Comparison of ENCODE assay signal across 24 cellular contexts in the genomic region with DNA sequence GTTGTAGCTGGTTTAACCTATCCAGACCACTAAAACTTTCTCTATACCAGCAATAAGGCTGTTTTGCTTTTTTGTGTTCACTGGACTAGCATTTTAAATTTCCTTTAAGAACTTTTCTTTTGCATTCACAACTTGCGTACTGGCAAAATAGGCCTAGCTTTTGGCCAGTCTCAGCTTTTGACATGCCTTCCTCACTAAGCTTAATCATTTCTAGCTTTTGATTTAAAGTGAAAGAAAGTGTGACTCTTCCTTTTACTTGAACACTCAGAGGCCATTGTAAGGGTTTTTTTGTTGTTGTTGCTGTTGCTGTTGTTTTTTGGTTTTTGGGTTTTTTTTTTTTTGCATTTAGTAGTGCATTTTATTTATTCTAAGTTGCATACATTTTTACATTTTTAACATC. TPM values are rescaled to one million over a fixed set of nuclear protein-coding genes. Genes with fewer than 3 reads are reported as not detected.
DNase-seq lines count a peak whose midpoint lies in the region; ATAC-seq and TF ChIP-seq lines count a peak whose summit lies in the region.
"Had no signal": no experiment of that assay in that cellular context is flagged by ENCODE, and none has a peak within 500 bp of the region (broad histone marks: within the 10 kb centered on the region; RNA-seq: fewer than 3 reads in every experiment).

No MANE protein-coding gene starts in this region.

- H3K27ac Mint-ChIP-seq in activated CD4-positive, alpha-beta T cell treated with anti-CD3 and anti-CD28 coated beads, Interleukin-2, amount 10 ng/mL, durations not matched to agents 24 days and 14 days = peak overlapping the region; percentile 89
- peak overlapping the region; percentile 74 to 94 (median 83) for H3K27ac Mint-ChIP-seq in CD4-positive, alpha-beta memory T cell
- H3K27ac Mint-ChIP-seq in activated CD8-positive, alpha-beta T cell treated with anti-CD3 and anti-CD28 coated beads for 36 hours = peak overlapping the region; percentile 62
- peak overlapping the region; percentile 4 to 96 (median 65) for H3K27ac Mint-ChIP-seq in naive thymus-derived CD4-positive, alpha-beta T cell
- H3K27ac Mint-ChIP-seq: progenitor cell of endocrine pancreas had no signal

- no peak for TF ChIP-seq POLR2A in ovary (IDR thresholded peaks at IDR 0.05)

- H3K9me3 Mint-ChIP-seq in activated CD4-positive, alpha-beta T cell treated with anti-CD3 and anti-CD28 coated beads, Interleukin-2, amount 10 ng/mL, durations not matched to agents 24 days and 14 days = peaks cover 3% of the 10 kb centered on the region
- H3K9me3 Mint-ChIP-seq in CD4-positive, alpha-beta memory T cell = peaks cover 0 to 1% (median 0%) of the 10 kb centered on the region in 8 donors
- no peaks in the 10 kb centered on the region for H3K9me3 Mint-ChIP-seq in activated CD8-positive, alpha-beta T cell treated with anti-CD3 and anti-CD28 coated beads for 36 hours
- H3K9me3 Mint-ChIP-seq in naive thymus-derived CD4-positive, alpha-beta T cell = peaks cover 0 to 6% (median 0%) of the 10 kb centered on the region in 11 donors

- peaks cover 63% of the 10 kb centered on the region for H3K4me1 Mint-ChIP-seq in activated CD4-positive, alpha-beta T cell treated with anti-CD3 and anti-CD28 coated beads, Interleukin-2, amount 10 ng/mL, durations not matched to agents 24 days and 14 days
- H3K4me1 Mint-ChIP-seq in CD4-positive, alpha-beta memory T cell = peaks cover 47 to 75% (median 59%) of the 10 kb centered on the region in 4 donors
- H3K4me1 Mint-ChIP-seq in activated CD8-positive, alpha-beta T cell treated with anti-CD3 and anti-CD28 coated beads for 36 hours (ENCODE audit: low read depth) = peaks cover 70% of the 10 kb centered on the region
- peaks cover 39 to 77% (median 67%) of the 10 kb centered on the region in 7 donors for H3K4me1 Mint-ChIP-seq in naive thymus-derived CD4-positive, alpha-beta T cell

- 98 to 100% (median 98%) methylated on average over 1 of the region's 1 CpG for WGBS in ovary, 3 donors

- H3K27ac ChIP-seq in CD4-positive, alpha-beta memory T cell (ENCODE audit: low read depth, low read length) = no peak overlapping the region
- H3K27ac ChIP-seq in naive thymus-derived CD4-positive, alpha-beta T cell (ENCODE audit: low read depth, low read length) = no peak overlapping the region
- no peak overlapping the region for H3K27ac ChIP-seq in ovary
- H3K27ac ChIP-seq: body of pancreas, gastrocnemius medialis, right lobe of liver, suprapubic skin had no signal

- ATAC-seq in activated CD8-positive, alpha-beta T cell treated with anti-CD3 and anti-CD28 coated beads for 36 hours = no peak
- ATAC-seq in naive thymus-derived CD4-positive, alpha-beta T cell = no peak
- ATAC-seq: body of pancreas, gastrocnemius medialis, left cardiac atrium, right lobe of liver had no signal

- peaks cover 71% of the 10 kb centered on the region for H3K4me1 ChIP-seq in CD4-positive, alpha-beta memory T cell (ENCODE audit: insufficient read depth, low read length)
- peaks cover 44 to 53% of the 10 kb centered on the region in 2 donors for H3K4me1 ChIP-seq in naive thymus-derived CD4-positive, alpha-beta T cell (ENCODE audit: control insufficient read depth in 2 of 2, insufficient read depth in 2 of 2, low read length in 2 of 2)
- H3K4me1 ChIP-seq in ovary (ENCODE audit: insufficient read depth) = no peaks in the 10 kb centered on the region
- H3K4me1 ChIP-seq: body of pancreas, gastrocnemius medialis, right lobe of liver, suprapubic skin had no signal

- CTCF ChIA-PET in CD4-positive, alpha-beta memory T cell (lab: Charles Lee; ENCODE audit: partially characterized antibody) = interaction anchor here (0.9 to 11.4 kb wide), 12 partner anchors 10 to 309 kb away, joined by 3 to 135 read pairs (median 4); partner anchors contain the start of genes GFI1, GLMN and RPAP2
- CTCF ChIA-PET in activated CD8-positive, alpha-beta T cell treated with anti-CD3 and anti-CD28 coated beads for 36 hours (lab: Charles Lee) = interaction anchor here (0.7 to 2.1 kb wide), 16 partner anchors 13 to 317 kb away, joined by 3 to 7 read pairs (median 3); partner anchors contain the start of gene GFI1
- CTCF ChIA-PET in naive thymus-derived CD4-positive, alpha-beta T cell (lab: Charles Lee) = interaction anchor here (0.7 to 2.3 kb wide), 5 partner anchors 41 to 759 kb away, joined by 3 to 7 read pairs (median 4); no protein-coding TSS in a partner anchor

- no peak for TF ChIP-seq CTCF in activated CD8-positive, alpha-beta T cell treated with anti-CD3 and anti-CD28 coated beads for 36 hours (IDR thresholded peaks at IDR 0.05)
- TF ChIP-seq CTCF in ovary (IDR thresholded peaks at IDR 0.05) = no peak

- H3K27me3 ChIP-seq in CD4-positive, alpha-beta memory T cell (ENCODE audit: insufficient read depth, low read length) = no peaks in the 10 kb centered on the region
- H3K27me3 ChIP-seq in naive thymus-derived CD4-positive, alpha-beta T cell (ENCODE audit: control insufficient read depth in 2 of 2, insufficient read depth in 2 of 2, low read length in 2 of 2) = no peaks in the 10 kb centered on the region
- no peaks in the 10 kb centered on the region for H3K27me3 ChIP-seq in ovary
- H3K27me3 ChIP-seq: body of pancreas, gastrocnemius medialis, right lobe of liver, suprapubic skin had no signal

- peak; percentile 67 for DNase-seq in activated CD4-positive, alpha-beta T cell treated with anti-CD3 and anti-CD28 coated beads, Interleukin-2, amount 10 ng/mL, durations not matched to agents 24 days and 14 days
- no peak for DNase-seq in activated CD4-positive, alpha-beta T cell treated with anti-CD3 and anti-CD28 coated beads, Interleukin-2, amount 50 U/mL, for 1 hour
- DNase-seq in CD4-positive, alpha-beta memory T cell = no peak
- DNase-seq in activated CD8-positive, alpha-beta T cell treated with anti-CD3 and anti-CD28 coated beads for 36 hours = no peak
- no peak for DNase-seq in naive thymus-derived CD4-positive, alpha-beta T cell
- DNase-seq in ovary (no peak), NCI-H2171 (lab: John Stamatoyannopoulos, UW) (no peak), NCI-H1092 (lab: John Stamatoyannopoulos, UW) (no peak)
- DNase-seq: body of pancreas; cerebellar nuclear complex; DMS 273 treated with DMSO at 0.1 percent for 48 hours; EL; gastrocnemius medialis; left cardiac atrium; mammary epithelial cell; NCI-H1417 treated with DMSO at 0.1 percent for 48 hours; NCI-H2081; NCI-H345; NCI-H748 treated with DMSO at 0.1 percent for 48 hours; right lobe of liver; stimulated activated CD4-positive, alpha-beta T cell treated with anti-CD3 and anti-CD28 coated beads, Interleukin-12 subunit alpha, Interleukin-12 subunit beta, amount 100 ng/mL, for 4 hours; stimulated activated CD4-positive, alpha-beta T cell treated with anti-CD3 and anti-CD28 coated beads, Interleukin-4, amount 100 ng/mL, for 1 hour had no signal

- no peak for TF ChIP-seq EP300 in ovary (IDR thresholded peaks at IDR 0.05)

- peaks cover 53% of the 10 kb centered on the region for H3K36me3 Mint-ChIP-seq in activated CD4-positive, alpha-beta T cell treated with anti-CD3 and anti-CD28 coated beads, Interleukin-2, amount 10 ng/mL, durations not matched to agents 24 days and 14 days (ENCODE audit: low read depth)
- H3K36me3 Mint-ChIP-seq in CD4-positive, alpha-beta memory T cell = peaks cover 0 to 6% of the 10 kb centered on the region in 2 donors
- peaks cover 38% of the 10 kb centered on the region for H3K36me3 Mint-ChIP-seq in activated CD8-positive, alpha-beta T cell treated with anti-CD3 and anti-CD28 coated beads for 36 hours (ENCODE audit: low read depth)
- H3K36me3 Mint-ChIP-seq in naive thymus-derived CD4-positive, alpha-beta T cell = peaks cover 0 to 36% (median 5%) of the 10 kb centered on the region in 5 donors

- H3K27me3 Mint-ChIP-seq in activated CD4-positive, alpha-beta T cell treated with anti-CD3 and anti-CD28 coated beads, Interleukin-2, amount 10 ng/mL, durations not matched to agents 24 days and 14 days = no peaks in the 10 kb centered on the region
- H3K27me3 Mint-ChIP-seq in CD4-positive, alpha-beta memory T cell = no peaks in the 10 kb centered on the region
- H3K27me3 Mint-ChIP-seq in activated CD8-positive, alpha-beta T cell treated with anti-CD3 and anti-CD28 coated beads for 36 hours = no peaks in the 10 kb centered on the region
- no peaks in the 10 kb centered on the region for H3K27me3 Mint-ChIP-seq in naive thymus-derived CD4-positive, alpha-beta T cell
- H3K27me3 Mint-ChIP-seq: progenitor cell of endocrine pancreas had no signal

- H3K9me3 ChIP-seq in CD4-positive, alpha-beta memory T cell (ENCODE audit: control insufficient read depth in 1 of 2, low read length in 2 of 2) = no peaks in the 10 kb centered on the region
- H3K9me3 ChIP-seq in naive thymus-derived CD4-positive, alpha-beta T cell (ENCODE audit: control insufficient read depth in 2 of 3, low read length in 3 of 3) = no peaks in the 10 kb centered on the region
- H3K9me3 ChIP-seq in ovary = no peaks in the 10 kb centered on the region
- H3K9me3 ChIP-seq: body of pancreas, gastrocnemius medialis, right lobe of liver, suprapubic skin had no signal

- peak overlapping the region; percentile 55 for H3K4me3 Mint-ChIP-seq in activated CD4-positive, alpha-beta T cell treated with anti-CD3 and anti-CD28 coated beads, Interleukin-2, amount 10 ng/mL, durations not matched to agents 24 days and 14 days
- peak overlapping the region in 3 of 8 donors; percentile 5 to 49 (median 44) for H3K4me3 Mint-ChIP-seq in CD4-positive, alpha-beta memory T cell
- H3K4me3 Mint-ChIP-seq in activated CD8-positive, alpha-beta T cell treated with anti-CD3 and anti-CD28 coated beads for 36 hours = no peak overlapping the region
- peak overlapping the region in 6 of 10 donors; percentile 3 to 38 (median 17) for H3K4me3 Mint-ChIP-seq in naive thymus-derived CD4-positive, alpha-beta T cell

- intact Hi-C loops in activated CD4-positive, alpha-beta T cell treated with anti-CD3 and anti-CD28 coated beads, Interleukin-2, amount 10 ng/mL, durations not matched to agents 24 days and 14 days (cut with micrococcal nuclease) = loop anchor here (1.0 to 10.0 kb wide), 4 partner anchors 51 to 559 kb away; no protein-coding TSS in a partner anchor
- intact Hi-C loops in CD4-positive, alpha-beta memory T cell (cut with micrococcal nuclease) = loop anchor here (5.0 kb wide), 1 partner anchor 98 kb away; no protein-coding TSS in a partner anchor
- intact Hi-C loops in activated CD8-positive, alpha-beta T cell treated with anti-CD3 and anti-CD28 coated beads for 36 hours (cut with micrococcal nuclease) = loop anchor here (5.0 kb wide), 2 partner anchors 168 to 308 kb away; no protein-coding TSS in a partner anchor
- intact Hi-C loops in naive thymus-derived CD4-positive, alpha-beta T cell (cut with micrococcal nuclease) = loop anchor here (1.0 to 10.0 kb wide), 5 partner anchors 15 to 651 kb away; partner anchors contain the start of genes DIPK1A (in 1 of the 2), RPAP2 (in 1 of the 2) and RPL5 (in 1 of the 2)
- intact Hi-C loops in ovary (cut with DNase I) = no loop called here

- H3K36me3 ChIP-seq in CD4-positive, alpha-beta memory T cell (ENCODE audit: insufficient read depth, low read length) = no peaks in the 10 kb centered on the region
- H3K36me3 ChIP-seq in naive thymus-derived CD4-positive, alpha-beta T cell (ENCODE audit: control insufficient read depth in 2 of 3, insufficient read depth in 3 of 3, low read length in 3 of 3) = no peaks in the 10 kb centered on the region
- no peaks in the 10 kb centered on the region for H3K36me3 ChIP-seq in ovary
- H3K36me3 ChIP-seq: right lobe of liver, suprapubic skin had no signal

- H3K4me3 ChIP-seq in CD4-positive, alpha-beta memory T cell (ENCODE audit: low read length in 2 of 2) = no peak overlapping the region
- H3K4me3 ChIP-seq in naive thymus-derived CD4-positive, alpha-beta T cell (ENCODE audit: low read length) = no peak overlapping the region
- no peak overlapping the region for H3K4me3 ChIP-seq in ovary
- H3K4me3 ChIP-seq: body of pancreas, gastrocnemius medialis, right lobe of liver, suprapubic skin had no signal

- POLR2A ChIA-PET in CD4-positive, alpha-beta memory T cell (lab: Charles Lee; ENCODE audit: partially characterized antibody) = interaction anchor here (0.6 to 10.2 kb wide), 3 partner anchors 15 to 250 kb away, joined by 3 to 154 read pairs (median 3); partner anchors contain the start of gene GFI1
- POLR2A ChIA-PET in activated CD8-positive, alpha-beta T cell treated with anti-CD3 and anti-CD28 coated beads for 36 hours (lab: Charles Lee) = interaction anchor here (0.6 to 6.7 kb wide), 4 partner anchors 162 to 225 kb away, joined by 3 to 57 read pairs (median 4); partner anchors contain the start of gene GFI1
- POLR2A ChIA-PET in naive thymus-derived CD4-positive, alpha-beta T cell (lab: Charles Lee) = interaction anchor here (0.8 kb wide), 1 partner anchor 13 kb away, joined by 3 read pairs; no protein-coding TSS in a partner anchor

RNA-seq across cellular contexts. Expression of gene RPAP2, which starts 15.2 kb away (rescaled TPM):
- 39.4 and 46.8 TPM in 2 replicates for total RNA-seq in activated CD4-positive, alpha-beta T cell treated with anti-CD3 and anti-CD28 coated beads, Interleukin-2, amount 10 ng/mL, durations not matched to agents 24 days and 14 days
- 10 to 100 TPM; 39.0 to 44.0 TPM for total RNA-seq in CD4-positive, alpha-beta memory T cell
- polyA plus RNA-seq in CD4-positive, alpha-beta memory T cell = 10 to 100 TPM; 16.1 to 24.4 TPM
- total RNA-seq in activated CD8-positive, alpha-beta T cell treated with anti-CD3 and anti-CD28 coated beads for 36 hours = 10 to 100 TPM; 31.5 to 32.2 TPM
- total RNA-seq in naive thymus-derived CD4-positive, alpha-beta T cell = 10 to 100 TPM; 29.5 to 50.7 (median 42.3) TPM
- polyA plus RNA-seq in naive thymus-derived CD4-positive, alpha-beta T cell = 10 to 100 TPM; 21.3 to 24.8 TPM
- 10 to 100 TPM in 5 of 7 donors, 1 to 10 TPM in 2; 6.3 to 46.4 (median 38.0) TPM for total RNA-seq in ovary
- 10 to 100 TPM; 11.3 to 14.8 TPM for polyA plus RNA-seq in ovary

RNA-seq across cellular contexts. Expression of gene GLMN, which starts 15.2 kb away (rescaled TPM):
- 24.2 and 28.5 TPM in 2 replicates for total RNA-seq in activated CD4-positive, alpha-beta T cell treated with anti-CD3 and anti-CD28 coated beads, Interleukin-2, amount 10 ng/mL, durations not matched to agents 24 days and 14 days
- 10 to 100 TPM; 13.9 to 14.7 TPM for total RNA-seq in CD4-positive, alpha-beta memory T cell
- polyA plus RNA-seq in CD4-positive, alpha-beta memory T cell = 10 to 100 TPM; 12.5 to 13.4 TPM
- 10 to 100 TPM; 16.8 TPM for total RNA-seq in activated CD8-positive, alpha-beta T cell treated with anti-CD3 and anti-CD28 coated beads for 36 hours
- 10 to 100 TPM; 13.9 to 27.0 (median 14.3) TPM for total RNA-seq in naive thymus-derived CD4-positive, alpha-beta T cell
- polyA plus RNA-seq in naive thymus-derived CD4-positive, alpha-beta T cell = 1 to 10 TPM; 8.6 to 9.7 TPM
- total RNA-seq in ovary = 10 to 100 TPM in 4 of 7 donors, 1 to 10 TPM in 3; 4.7 to 14.6 (median 10.5) TPM
- 1 to 10 TPM; 5.5 to 7.7 TPM for polyA plus RNA-seq in ovary

Comparison
In these comparisons a context has a peak if more than half of its experiments do, and no peak if none do; other contexts are left out.
1. intact Hi-C loops: an anchor here in activated CD4-positive, alpha-beta T cell treated with anti-CD3 and anti-CD28 coated beads, Interleukin-2, amount 10 ng/mL, durations not matched to agents 24 days and 14 days (1.0 to 10.0 kb wide), CD4-positive, alpha-beta memory T cell (5.0 kb wide), activated CD8-positive, alpha-beta T cell treated with anti-CD3 and anti-CD28 coated beads for 36 hours (5.0 kb wide) and naive thymus-derived CD4-positive, alpha-beta T cell (1.0 to 10.0 kb wide); none called in ovary.